Comparison of ENCODE assay signal across 9 cellular contexts in the genomic region with DNA sequence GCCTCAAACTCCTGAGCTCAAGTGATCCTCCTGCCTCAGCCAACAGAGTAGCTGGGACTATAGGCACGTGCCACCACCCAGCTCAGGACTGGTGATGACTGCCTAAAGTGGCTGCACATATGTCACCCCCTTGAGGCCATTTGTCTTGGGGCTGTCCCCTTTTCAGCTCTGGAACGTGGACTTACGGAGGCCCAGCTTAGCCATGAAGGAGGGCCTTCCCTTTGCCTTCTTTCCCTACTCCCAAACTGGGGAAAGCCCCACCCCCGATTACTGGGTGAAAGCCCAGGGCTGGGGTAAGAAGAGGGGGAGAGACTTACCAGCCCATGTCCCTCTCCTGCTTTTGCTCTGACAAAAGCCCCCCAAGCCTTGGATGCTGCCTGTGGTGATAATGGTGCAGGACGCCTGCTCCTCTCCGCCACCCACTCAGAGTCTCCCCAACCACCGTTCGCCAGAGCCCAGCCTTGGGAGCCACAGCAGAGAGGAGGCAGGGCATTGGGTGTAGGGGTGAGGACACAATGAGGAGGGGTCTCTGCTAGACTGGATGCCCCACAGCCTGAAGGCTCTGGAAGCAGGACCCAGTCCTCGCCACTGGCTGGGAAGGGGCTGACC. TPM values are rescaled to one million over a fixed set of nuclear protein-coding genes. Genes with fewer than 3 reads are reported as not detected.
DNase-seq lines count a peak whose midpoint lies in the region; ATAC-seq, FAIRE-seq and TF ChIP-seq lines count a peak whose summit lies in the region.
"Had no signal": no experiment of that assay in that cellular context is flagged by ENCODE, and none has a peak within 500 bp of the region (broad histone marks: within the 10 kb centered on the region; RNA-seq: fewer than 3 reads in every experiment).

No MANE protein-coding gene starts in this region.

- FAIRE-seq in H54 (lab: Jason Lieb, UNC): no peak

- peak overlapping the region; percentile 12; the same call in 1 of the 3 replicates for H3K4me3 Mint-ChIP-seq in GM23338

- peaks cover 39% of the 10 kb centered on the region for H3K4me1 Mint-ChIP-seq in GM23338

- H3F3A ChIP-seq in GM23338 (replicated peaks; ENCODE audit: low read depth): no peaks in the 10 kb centered on the region; the same call in none of the 2 replicates

- H3K27ac Mint-ChIP-seq in GM23338: no peak overlapping the region

- peaks cover 15% of the 10 kb centered on the region for H3K36me3 Mint-ChIP-seq in GM23338 (ENCODE audit: low read depth)

- H3K27me3 Mint-ChIP-seq in GM23338 (ENCODE audit: insufficient read depth, low read depth, poor library complexity): peaks cover 30% of the 10 kb centered on the region

- H3K27me3 ChIP-seq in BLaER1: no peaks in the 10 kb centered on the region
- H3K27me3 ChIP-seq in GM23338 (ENCODE audit: insufficient read depth): peaks cover 30% of the 10 kb centered on the region

- no peak for TF ChIP-seq POLR2A in H54 (IDR thresholded peaks at IDR 0.05; ENCODE audit: low read depth, low read length)

- H3K79me2 ChIP-seq in GM23338 (replicated peaks; ENCODE audit: insufficient read depth): no peaks in the 10 kb centered on the region

- DNase-seq in GM23338 (ENCODE audit: low spot score): no peak
- peak; percentile 72 for DNase-seq in activated CD8-positive, alpha-beta memory T cell treated with anti-CD3 and anti-CD28 coated beads, Interleukin-2, amount 50 U/mL, for 48 hours
- DNase-seq in SIG-M5 treated with dmso at 0.1 percent for 504 hours (lab: John Stamatoyannopoulos, UW; ENCODE audit: unreplicated experiment): no peak
- DNase-seq in H54 (ENCODE audit: insufficient read length, low spot score): no peak

- WGBS in mesodermal cell (ENCODE audit: insufficient coverage in 2 of 2), 2 experiments: 55 to 81% methylated on average over 2 to 7 of the region's 9 CpGs

- ATAC-seq in GM23338: no peak
- ATAC-seq in HG03039 (IDR thresholded peaks at IDR 0.05; ENCODE audit: unreplicated experiment): no peak
- no peak for ATAC-seq in activated CD4-positive, CD25-positive, alpha-beta regulatory T cell treated with anti-CD3 and anti-CD28 coated beads, Interleukin-2, amount 50 U/mL, for 24 hours

- H3K4me1 ChIP-seq in BLaER1 (peaks cover 73% of the 10 kb centered on the region), GM23338 (ENCODE audit: insufficient read depth) (peaks cover 25% of the 10 kb centered on the region), mesodermal cell (ENCODE audit: control insufficient read depth, insufficient read depth, low read length, poor library complexity, severe bottlenecking) (peaks cover 30% of the 10 kb centered on the region)

- peak overlapping the region; percentile 95; the same call in 1 of the 2 replicates for H3K27ac ChIP-seq in BLaER1
- H3K27ac ChIP-seq in GM23338 (ENCODE audit: low read depth): no peak overlapping the region
- H3K27ac ChIP-seq in mesodermal cell (ENCODE audit: low read depth, low read length, severe bottlenecking): peak overlapping the region; percentile 41

- peak overlapping the region; percentile 36; the same call in 1 of the 2 replicates for H3K9ac ChIP-seq in BLaER1

- H3K9me2 ChIP-seq in GM23338 (ENCODE audit: insufficient read depth): no peaks in the 10 kb centered on the region

- H4K20me1 ChIP-seq in BLaER1: peaks cover 19% of the 10 kb centered on the region
- no peaks in the 10 kb centered on the region for H4K20me1 ChIP-seq in GM23338 (replicated peaks; ENCODE audit: insufficient read depth)

- H3K9me3 ChIP-seq in BLaER1 (no peaks in the 10 kb centered on the region), mesodermal cell (ENCODE audit: control insufficient read depth, low read length) (no peaks in the 10 kb centered on the region)

- peaks cover 14% of the 10 kb centered on the region for H3K36me3 ChIP-seq in BLaER1
- H3K36me3 ChIP-seq in GM23338 (ENCODE audit: insufficient read depth): no peaks in the 10 kb centered on the region
- no peaks in the 10 kb centered on the region for H3K36me3 ChIP-seq in mesodermal cell (ENCODE audit: control insufficient read depth, insufficient read depth, low read length)

- peaks cover 2% of the 10 kb centered on the region; the same call in 1 of the 3 replicates for H3K9me3 Mint-ChIP-seq in GM23338

- TF ChIP-seq CTCF in GM23338 (conservative IDR thresholded peaks at IDR 0.05; ENCODE audit: low read depth in 2 of 2): no peak

- H2AFZ ChIP-seq in GM23338: peak overlapping the region; percentile 64

- peak overlapping the region; percentile 35; the same call in 1 of the 2 replicates for H3K4me3 ChIP-seq in BLaER1
- 0 out of 2 replicates have a peak overlapping the region, but pooled peaks have one; percentile 42 for H3K4me3 ChIP-seq in GM23338
- no peak overlapping the region for H3K4me3 ChIP-seq in mesodermal cell (ENCODE audit: extremely low read depth, insufficient read depth, low read length, poor library complexity, severe bottlenecking)

- H3K4me2 ChIP-seq in BLaER1 (peak overlapping the region; percentile 95), GM23338 (peak overlapping the region; percentile 70)

TF ChIP-seq in GM23338, 12 proteins besides CTCF, POLR2A, EP300 and RAD21:
- TF ChIP-seq JUNB (IDR thresholded peaks at IDR 0.05; ENCODE audit: unreplicated experiment): no peak
- TF ChIP-seq, protein P1, sequence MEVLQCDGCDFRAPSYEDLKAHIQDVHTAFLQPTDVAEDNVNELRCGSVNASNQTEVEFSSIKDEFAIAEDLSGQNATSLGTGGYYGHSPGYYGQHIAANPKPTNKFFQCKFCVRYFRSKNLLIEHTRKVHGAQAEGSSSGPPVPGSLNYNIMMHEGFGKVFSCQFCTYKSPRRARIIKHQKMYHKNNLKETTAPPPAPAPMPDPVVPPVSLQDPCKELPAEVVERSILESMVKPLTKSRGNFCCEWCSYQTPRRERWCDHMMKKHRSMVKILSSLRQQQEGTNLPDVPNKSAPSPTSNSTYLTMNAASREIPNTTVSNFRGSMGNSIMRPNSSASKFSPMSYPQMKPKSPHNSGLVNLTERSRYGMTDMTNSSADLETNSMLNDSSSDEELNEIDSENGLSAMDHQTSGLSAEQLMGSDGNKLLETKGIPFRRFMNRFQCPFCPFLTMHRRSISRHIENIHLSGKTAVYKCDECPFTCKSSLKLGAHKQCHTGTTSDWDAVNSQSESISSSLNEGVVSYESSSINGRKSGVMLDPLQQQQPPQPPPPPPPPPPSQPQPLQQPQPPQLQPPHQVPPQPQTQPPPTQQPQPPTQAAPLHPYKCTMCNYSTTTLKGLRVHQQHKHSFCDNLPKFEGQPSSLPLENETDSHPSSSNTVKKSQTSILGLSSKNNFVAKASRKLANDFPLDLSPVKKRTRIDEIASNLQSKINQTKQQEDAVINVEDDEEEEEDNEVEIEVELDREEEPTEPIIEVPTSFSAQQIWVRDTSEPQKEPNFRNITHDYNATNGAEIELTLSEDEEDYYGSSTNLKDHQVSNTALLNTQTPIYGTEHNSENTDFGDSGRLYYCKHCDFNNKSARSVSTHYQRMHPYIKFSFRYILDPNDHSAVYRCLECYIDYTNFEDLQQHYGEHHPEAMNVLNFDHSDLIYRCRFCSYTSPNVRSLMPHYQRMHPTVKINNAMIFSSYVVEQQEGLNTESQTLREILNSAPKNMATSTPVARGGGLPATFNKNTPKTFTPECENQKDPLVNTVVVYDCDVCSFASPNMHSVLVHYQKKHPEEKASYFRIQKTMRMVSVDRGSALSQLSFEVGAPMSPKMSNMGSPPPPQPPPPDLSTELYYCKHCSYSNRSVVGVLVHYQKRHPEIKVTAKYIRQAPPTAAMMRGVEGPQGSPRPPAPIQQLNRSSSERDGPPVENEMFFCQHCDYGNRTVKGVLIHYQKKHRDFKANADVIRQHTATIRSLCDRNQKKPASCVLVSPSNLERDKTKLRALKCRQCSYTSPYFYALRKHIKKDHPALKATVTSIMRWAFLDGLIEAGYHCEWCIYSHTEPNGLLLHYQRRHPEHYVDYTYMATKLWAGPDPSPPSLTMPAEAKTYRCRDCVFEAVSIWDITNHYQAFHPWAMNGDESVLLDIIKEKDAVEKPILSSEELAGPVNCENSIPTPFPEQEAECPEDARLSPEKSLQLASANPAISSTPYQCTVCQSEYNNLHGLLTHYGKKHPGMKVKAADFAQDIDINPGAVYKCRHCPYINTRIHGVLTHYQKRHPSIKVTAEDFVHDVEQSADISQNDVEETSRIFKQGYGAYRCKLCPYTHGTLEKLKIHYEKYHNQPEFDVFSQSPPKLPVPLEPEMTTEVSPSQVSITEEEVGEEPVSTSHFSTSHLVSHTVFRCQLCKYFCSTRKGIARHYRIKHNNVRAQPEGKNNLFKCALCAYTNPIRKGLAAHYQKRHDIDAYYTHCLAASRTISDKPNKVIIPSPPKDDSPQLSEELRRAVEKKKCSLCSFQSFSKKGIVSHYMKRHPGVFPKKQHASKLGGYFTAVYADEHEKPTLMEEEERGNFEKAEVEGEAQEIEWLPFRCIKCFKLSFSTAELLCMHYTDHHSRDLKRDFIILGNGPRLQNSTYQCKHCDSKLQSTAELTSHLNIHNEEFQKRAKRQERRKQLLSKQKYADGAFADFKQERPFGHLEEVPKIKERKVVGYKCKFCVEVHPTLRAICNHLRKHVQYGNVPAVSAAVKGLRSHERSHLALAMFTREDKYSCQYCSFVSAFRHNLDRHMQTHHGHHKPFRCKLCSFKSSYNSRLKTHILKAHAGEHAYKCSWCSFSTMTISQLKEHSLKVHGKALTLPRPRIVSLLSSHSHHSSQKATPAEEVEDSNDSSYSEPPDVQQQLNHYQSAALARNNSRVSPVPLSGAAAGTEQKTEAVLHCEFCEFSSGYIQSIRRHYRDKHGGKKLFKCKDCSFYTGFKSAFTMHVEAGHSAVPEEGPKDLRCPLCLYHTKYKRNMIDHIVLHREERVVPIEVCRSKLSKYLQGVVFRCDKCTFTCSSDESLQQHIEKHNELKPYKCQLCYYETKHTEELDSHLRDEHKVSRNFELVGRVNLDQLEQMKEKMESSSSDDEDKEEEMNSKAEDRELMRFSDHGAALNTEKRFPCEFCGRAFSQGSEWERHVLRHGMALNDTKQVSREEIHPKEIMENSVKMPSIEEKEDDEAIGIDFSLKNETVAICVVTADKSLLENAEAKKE (CRISPR knock-in tag; IDR thresholded peaks at IDR 0.05): no peak

RNA-seq across cellular contexts. Expression of gene DUSP2, which starts 2.5 kb away (rescaled TPM):
- 10.5 and 13.0 TPM in 2 replicates for total RNA-seq in GM23338 (2014; rRNA removed; shearing (Covaris generic))
- 6.4 and 6.6 TPM in 2 replicates for polyA plus RNA-seq in GM23338 (2016; fragmentation: Nextera tagmentation; extraction: Ambion mirVana)
- polyA plus RNA-seq in mesodermal cell (2013, experiment 1 of 2): 2.5 TPM
- 2.3 TPM for polyA plus RNA-seq in mesodermal cell (2013, experiment 2 of 2)

RNA-seq across cellular contexts. Expression of gene ASTL, which starts 9.4 kb away (rescaled TPM):
- total RNA-seq in GM23338 (2014; rRNA removed; shearing (Covaris generic)): 1.6 TPM in 1 of 2 replicates, not detected in the other
- polyA plus RNA-seq in GM23338 (2016; fragmentation: Nextera tagmentation; extraction: Ambion mirVana): 0.23 TPM in 1 of 2 replicates, not detected in the other
- not detected for polyA plus RNA-seq in mesodermal cell (2013, experiment 1 of 2)
- polyA plus RNA-seq in mesodermal cell (2013, experiment 2 of 2): not detected
- total RNA-seq: dermis microvascular lymphatic vessel endothelial cell had no signal

RNA-seq across cellular contexts. Expression of gene ADRA2B, which starts 31.3 kb away (rescaled TPM):
- total RNA-seq in GM23338 (2014; rRNA removed; shearing (Covaris generic)): 5.9 and 7.9 TPM in 2 replicates
- 1.5 and 1.7 TPM in 2 replicates for polyA plus RNA-seq in GM23338 (2016; fragmentation: Nextera tagmentation; extraction: Ambion mirVana)
- polyA plus RNA-seq in mesodermal cell (2013, experiment 1 of 2): 3.9 TPM
- polyA plus RNA-seq in mesodermal cell (2013, experiment 2 of 2): 1.8 TPM
